17 cellular contexts compared by ENCODE assay signal in the genomic region with DNA sequence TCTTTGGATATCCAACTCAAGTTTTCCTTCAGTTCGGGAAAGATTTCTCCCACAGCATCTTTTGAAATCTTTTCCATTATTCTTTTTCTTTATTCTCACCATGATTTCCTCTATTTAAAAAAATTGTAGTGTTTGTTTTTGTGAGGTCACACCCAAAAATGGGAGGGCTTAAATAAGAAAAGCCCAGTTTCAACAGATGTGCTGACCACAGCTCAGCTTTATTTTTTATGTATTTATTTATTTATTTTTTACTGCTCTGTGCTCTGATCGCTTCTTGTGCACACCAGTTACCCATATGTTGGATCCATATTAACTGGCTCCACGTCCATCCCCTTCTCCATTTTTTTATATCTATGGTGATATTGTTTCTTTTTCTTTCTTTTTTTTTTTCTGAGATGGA. TPM values are rescaled to one million over a fixed set of nuclear protein-coding genes. Genes with fewer than 3 reads are reported as not detected.
A peak's percentile ranks its signal among the peaks of the same experiment; 100 is the strongest.
DNase-seq lines count a peak whose midpoint lies in the region; ATAC-seq and TF ChIP-seq lines count a peak whose summit lies in the region.
"Had no signal": no experiment of that assay in that cellular context is flagged by ENCODE, and none has a peak within 500 bp of the region (broad histone marks: within the 10 kb centered on the region; RNA-seq: fewer than 3 reads in every experiment).

No MANE protein-coding gene starts in this region.

- no peaks in the 10 kb centered on the region for H3K9me3 Mint-ChIP-seq in CD4-positive, alpha-beta T cell
- H3K9me3 Mint-ChIP-seq: CD4-positive, CD25-positive, alpha-beta regulatory T cell had no signal

- no peak overlapping the region for H3K14ac ChIP-seq in mesenchymal stem cell (ENCODE audit: low read length in 2 of 2)

- no peaks in the 10 kb centered on the region for H3K4me1 ChIP-seq in HEK293 (ENCODE audit: control insufficient read depth, insufficient read depth, low read length)
- H3K4me1 ChIP-seq in RWPE2 (ENCODE audit: insufficient read depth, poor library complexity, severe bottlenecking), result peaks cover 29% of the 10 kb centered on the region
- peaks cover 33% of the 10 kb centered on the region for H3K4me1 ChIP-seq in mesenchymal stem cell (ENCODE audit: control insufficient read depth, insufficient read depth, low read depth, low read length)
- peaks cover 24% of the 10 kb centered on the region for H3K4me1 ChIP-seq in vagina
- peaks cover 0 to 34% (median 0%) of the 10 kb centered on the region in 3 donors for H3K4me1 ChIP-seq in gastroesophageal sphincter
- H3K4me1 ChIP-seq: Peyer's patch had no signal

- H3K27ac Mint-ChIP-seq in CD4-positive, alpha-beta T cell, result no peak overlapping the region
- H3K27ac Mint-ChIP-seq: B cell; CD4-positive, CD25-positive, alpha-beta regulatory T cell had no signal

- H3K4me1 Mint-ChIP-seq in CD4-positive, alpha-beta T cell (ENCODE audit: low read depth), result no peaks in the 10 kb centered on the region
- H3K4me1 Mint-ChIP-seq: B cell had no signal

- H3K36me3 Mint-ChIP-seq in CD4-positive, alpha-beta T cell (ENCODE audit: low read depth), result no peaks in the 10 kb centered on the region
- H3K36me3 Mint-ChIP-seq: CD4-positive, CD25-positive, alpha-beta regulatory T cell had no signal

- no peak for TF ChIP-seq CTCF in HEK293 (tag by site-specific recombination; IDR thresholded peaks at IDR 0.05)
- no peak for TF ChIP-seq CTCF in RWPE2 (IDR thresholded peaks at IDR 0.05; ENCODE audit: poor library complexity, severe bottlenecking)
- TF ChIP-seq CTCF in vagina (IDR thresholded peaks at IDR 0.05), result no peak
- no peak for TF ChIP-seq CTCF in gastroesophageal sphincter (IDR thresholded peaks at IDR 0.05)
- TF ChIP-seq CTCF in CD4-positive, alpha-beta T cell (IDR thresholded peaks at IDR 0.05), result no peak

- no peak overlapping the region for H3K4me3 Mint-ChIP-seq in CD4-positive, alpha-beta T cell
- H3K4me3 Mint-ChIP-seq: B cell; CD4-positive, CD25-positive, alpha-beta regulatory T cell had no signal

- POLR2A ChIA-PET in HEK293 (lab: Yijun Ruan, JAX), result no interaction called here
- POLR2A ChIA-PET in CD4-positive, alpha-beta T cell (lab: Charles Lee), result interaction anchor here (0.6 kb wide), 1 partner anchor 784 kb away, joined by 3 read pairs; no protein-coding TSS in a partner anchor

- H3K27me3 Mint-ChIP-seq in CD4-positive, alpha-beta T cell, result peaks cover 28% of the 10 kb centered on the region

- H3K9me3 ChIP-seq in HEK293 (ENCODE audit: control insufficient read depth, insufficient read depth, low read depth, low read length) (no peaks in the 10 kb centered on the region), RWPE2 (ENCODE audit: severe bottlenecking) (no peaks in the 10 kb centered on the region), mesenchymal stem cell (ENCODE audit: control insufficient read depth, low read length) (no peaks in the 10 kb centered on the region), vagina (no peaks in the 10 kb centered on the region), gastroesophageal sphincter (no peaks in the 10 kb centered on the region)
- H3K9me3 ChIP-seq in CD4-positive, alpha-beta T cell (ENCODE audit: control insufficient read depth, low read length), result no peaks in the 10 kb centered on the region
- H3K9me3 ChIP-seq: Peyer's patch had no signal

- H3K4me3 ChIP-seq in HEK293 (ENCODE audit: low read depth, low read length) (no peak overlapping the region), RWPE2 (ENCODE audit: severe bottlenecking) (no peak overlapping the region), mesenchymal stem cell (ENCODE audit: insufficient read depth in 1 of 2, low read depth in 1 of 2, low read length in 2 of 2) (no peak overlapping the region), vagina (no peak overlapping the region), gastroesophageal sphincter (no peak overlapping the region)
- H3K4me3 ChIP-seq: Peyer's patch had no signal

- no peak for DNase-seq in RWPE2 (ENCODE audit: low spot score)
- no peak for DNase-seq in mesenchymal stem cell
- DNase-seq in vagina (ENCODE audit: extremely low spot score in 2 of 2), result no peak
- DNase-seq in DMS53 (lab: John Stamatoyannopoulos, UW), result no peak
- no peak for DNase-seq in CD4-positive, alpha-beta T cell
- DNase-seq: CD4-positive, CD25-positive, alpha-beta regulatory T cell; NCI-H1048; NCI-H146; NCI-H2081; NCI-H510A; NCI-H774; Peyer's patch; SHP77 treated with DMSO at 0.1 percent for 48 hours had no signal

- TF ChIP-seq POLR2A in vagina (IDR thresholded peaks at IDR 0.05), result no peak
- TF ChIP-seq POLR2A in gastroesophageal sphincter (IDR thresholded peaks at IDR 0.05), result no peak

- no peak overlapping the region for H2AFZ ChIP-seq in mesenchymal stem cell (ENCODE audit: low read depth, low read length)

- H3K27ac ChIP-seq in HEK293 (ENCODE audit: extremely low read depth, low read depth, low read length), result no peak overlapping the region
- H3K27ac ChIP-seq in RWPE2 (ENCODE audit: poor library complexity, severe bottlenecking), result peak overlapping the region; percentile 9
- H3K27ac ChIP-seq in mesenchymal stem cell (ENCODE audit: low read length, poor library complexity, severe bottlenecking), result peak overlapping the region; percentile 96
- peak overlapping the region; percentile 65 for H3K27ac ChIP-seq in vagina
- peak overlapping the region in 1 of 4 donors; percentile 72 for H3K27ac ChIP-seq in gastroesophageal sphincter
- H3K27ac ChIP-seq in CD4-positive, alpha-beta T cell (ENCODE audit: low read depth, low read length), result no peak overlapping the region
- H3K27ac ChIP-seq: KMS-11 had no signal

- H2BK120ac ChIP-seq in mesenchymal stem cell (ENCODE audit: low read depth, low read length), result no peak overlapping the region

- CTCF ChIA-PET in HEK293 (lab: Yijun Ruan, JAX), result interaction anchor here (0.7 to 1.3 kb wide), 3 partner anchors 12 to 25 kb away, joined by 3 to 7 read pairs (median 4); no protein-coding TSS in a partner anchor
- CTCF ChIA-PET in CD4-positive, alpha-beta T cell (lab: Charles Lee), result no interaction called here

- no peak overlapping the region for H2BK5ac ChIP-seq in mesenchymal stem cell (ENCODE audit: low read depth, low read length, poor library complexity, severe bottlenecking)

- peaks cover 11% of the 10 kb centered on the region for H3K79me1 ChIP-seq in mesenchymal stem cell (replicated peaks; ENCODE audit: low read length, poor library complexity, severe bottlenecking)

- no peak overlapping the region for H4K8ac ChIP-seq in mesenchymal stem cell (ENCODE audit: low read length)

- H4K91ac ChIP-seq in mesenchymal stem cell (ENCODE audit: low read length), result no peak overlapping the region

- H2BK15ac ChIP-seq in mesenchymal stem cell (ENCODE audit: low read depth, poor library complexity, severe bottlenecking), result no peak overlapping the region

- H3K18ac ChIP-seq in mesenchymal stem cell (ENCODE audit: low read depth in 1 of 2, low read length in 2 of 2), result no peak overlapping the region

- no peak for TF ChIP-seq EP300 in gastroesophageal sphincter (IDR thresholded peaks at IDR 0.05)

- ATAC-seq in RWPE2 (ENCODE audit: low read depth) (no peak), gastroesophageal sphincter (no peak)
- no peak for ATAC-seq in CD4-positive, alpha-beta T cell (ENCODE audit: poor library complexity)

- no peak overlapping the region for H3K9ac ChIP-seq in mesenchymal stem cell (ENCODE audit: low read length)
- H3K9ac ChIP-seq: KMS-11 had no signal

- WGBS in mesenchymal stem cell, result 90% methylated on average over 2 of the region's 3 CpGs
- WGBS in gastroesophageal sphincter (ENCODE audit: low coverage in 1 of 2), 2 donors, result 89 to 96% methylated on average over 3 of the region's 3 CpGs

- H3K4me2 ChIP-seq in mesenchymal stem cell (ENCODE audit: low read length, poor library complexity, severe bottlenecking), result no peak overlapping the region
- H3K4me2 ChIP-seq: KMS-11 had no signal

- H3K23ac ChIP-seq in mesenchymal stem cell (ENCODE audit: low read length in 2 of 2), result no peak overlapping the region

- H3K27me3 ChIP-seq in RWPE2 (ENCODE audit: insufficient read depth, poor library complexity, severe bottlenecking) (no peaks in the 10 kb centered on the region), mesenchymal stem cell (ENCODE audit: control insufficient read depth in 1 of 2, insufficient read depth in 1 of 2, low read length in 2 of 2) (no peaks in the 10 kb centered on the region), vagina (no peaks in the 10 kb centered on the region), gastroesophageal sphincter (no peaks in the 10 kb centered on the region)
- peaks cover 6% of the 10 kb centered on the region for H3K27me3 ChIP-seq in CD4-positive, alpha-beta T cell (ENCODE audit: control insufficient read depth, insufficient read depth, low read length)
- H3K27me3 ChIP-seq: Peyer's patch had no signal

- peaks cover 0 to 78% of the 10 kb centered on the region in 2 experiments; a peak in 2 of 3 replicates for H3K36me3 ChIP-seq in HEK293 (ENCODE audit: control insufficient read depth in 2 of 2, insufficient read depth in 1 of 2, low read length in 2 of 2)
- no peaks in the 10 kb centered on the region for H3K36me3 ChIP-seq in RWPE2 (ENCODE audit: low read depth)
- peaks cover 46 to 75% of the 10 kb centered on the region in 2 experiments for H3K36me3 ChIP-seq in mesenchymal stem cell (ENCODE audit: control insufficient read depth in 1 of 2, insufficient read depth in 2 of 2, low read depth in 1 of 2, low read length in 2 of 2)
- H3K36me3 ChIP-seq in vagina, result peaks cover 0 to 28% of the 10 kb centered on the region in 2 donors
- peaks cover 0 to 66% of the 10 kb centered on the region in 2 donors for H3K36me3 ChIP-seq in gastroesophageal sphincter
- H3K36me3 ChIP-seq: Peyer's patch had no signal

- no peak overlapping the region for H3K4ac ChIP-seq in mesenchymal stem cell (ENCODE audit: low read depth in 1 of 2, low read length in 2 of 2)

- intact Hi-C loops in vagina (cut with DNase I), result no loop called here
- intact Hi-C loops in CD4-positive, alpha-beta T cell (cut with DNase I, micrococcal nuclease), result no loop called here

- H2AK5ac ChIP-seq in mesenchymal stem cell (ENCODE audit: low read length, severe bottlenecking), result no peak overlapping the region

- no peak overlapping the region for H2BK12ac ChIP-seq in mesenchymal stem cell (ENCODE audit: low read length in 2 of 2)

TF ChIP-seq in HEK293, 187 proteins besides CTCF, POLR2A, EP300 and RAD21:
- TF ChIP-seq ZNF133 (tag by site-specific recombination; IDR thresholded peaks at IDR 0.05), result peak; percentile 87
- TF ChIP-seq GLIS2 (tag by site-specific recombination; IDR thresholded peaks at IDR 0.05), result no peak

RNA-seq across cellular contexts. Expression of gene GFPT2, which starts 20.3 kb away (rescaled TPM):
- 12.3 TPM for polyA plus RNA-seq in mesenchymal stem cell (2013, experiment 1 of 2)
- polyA plus RNA-seq in mesenchymal stem cell (2013, experiment 2 of 2), result 12.0 TPM
- total RNA-seq in vagina (47.9 TPM), gastroesophageal sphincter (10 to 100 TPM; 28.7 to 94.1 (median 34.1) TPM)
- total RNA-seq in CD4-positive, alpha-beta T cell, result 1 to 10 TPM; 1.1 to 1.5 TPM
- total RNA-seq: CD4-positive, CD25-positive, alpha-beta regulatory T cell had no signal

RNA-seq across cellular contexts. Expression of gene MAPK9, which starts 41.0 kb away (rescaled TPM):
- polyA plus RNA-seq in mesenchymal stem cell (2013, experiment 1 of 2), result 26.3 TPM
- 25.8 TPM for polyA plus RNA-seq in mesenchymal stem cell (2013, experiment 2 of 2)
- 19.6 TPM for total RNA-seq in vagina
- total RNA-seq in gastroesophageal sphincter, result 10 to 100 TPM; 25.7 to 43.7 (median 35.7) TPM
- 10 to 100 TPM; 21.2 to 21.7 TPM for total RNA-seq in CD4-positive, alpha-beta T cell

Comparison
In these comparisons a context has a peak if more than half of its experiments do, and no peak if none do; other contexts are left out.
1. H3K27ac ChIP-seq: peak in RWPE2 (single experiment), mesenchymal stem cell (single experiment) and vagina (single experiment); none in HEK293 (single experiment) and CD4-positive, alpha-beta T cell (single experiment).
2. RNA of gene GFPT2, which starts 20.3 kb away (total RNA-seq): 47.9 TPM in vagina (single experiment) and 28.7 to 94.1 TPM in gastroesophageal sphincter; 1.1 to 1.5 TPM in CD4-positive, alpha-beta T cell; every median in the first group is over 10 times any median in the second.